20 cellular contexts compared by ENCODE assay signal in the genomic region with DNA sequence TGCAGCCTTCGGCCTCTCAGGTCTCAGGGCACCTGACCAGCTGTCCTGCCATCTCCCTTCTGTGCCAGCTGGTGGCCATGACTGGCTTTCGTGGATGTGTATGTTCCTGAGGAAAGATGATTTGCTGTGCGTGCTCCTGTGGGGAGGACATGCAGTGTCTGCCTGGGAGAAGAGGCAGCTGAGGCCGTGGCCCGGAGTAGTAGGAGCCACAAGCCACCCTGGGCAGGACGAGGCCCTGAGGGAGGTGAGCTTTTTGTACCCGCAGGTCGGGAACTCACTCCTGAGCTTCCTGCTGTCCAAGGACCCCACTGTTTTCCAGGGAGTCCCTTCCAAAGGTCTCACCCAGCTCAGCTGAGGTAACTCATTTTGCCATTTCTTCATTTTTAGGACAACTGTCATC. TPM values are rescaled to one million over a fixed set of nuclear protein-coding genes. Genes with fewer than 3 reads are reported as not detected.
DNase-seq lines count a peak whose midpoint lies in the region; ATAC-seq and TF ChIP-seq lines count a peak whose summit lies in the region.
"Had no signal": no experiment of that assay in that cellular context is flagged by ENCODE, and none has a peak within 500 bp of the region (broad histone marks: within the 10 kb centered on the region; RNA-seq: fewer than 3 reads in every experiment).

No MANE protein-coding gene starts in this region.

- no peaks in the 10 kb centered on the region for H3K27me3 Mint-ChIP-seq in CD4-positive, CD25-positive, alpha-beta regulatory T cell
- H3K27me3 Mint-ChIP-seq in CD8-positive, alpha-beta T cell (ENCODE audit: low read depth): no peaks in the 10 kb centered on the region
- H3K27me3 Mint-ChIP-seq in activated T-helper 2 cell treated with anti-CD3 and anti-CD28 coated beads, Interferon-gamma antibody, Interleukin-2, Interleukin-4, amounts not matched to agents 10 μg/mL and 5 μg/mL and 100 μg/mL, durations not matched to agents 14 hours and 24 hours and 36 hours (ENCODE audit: low read depth): no peaks in the 10 kb centered on the region
- no peaks in the 10 kb centered on the region for H3K27me3 Mint-ChIP-seq in naive thymus-derived CD4-positive, alpha-beta T cell
- H3K27me3 Mint-ChIP-seq in chondrocyte (ENCODE audit: low read depth) (no peaks in the 10 kb centered on the region), osteocyte (ENCODE audit: unreplicated experiment) (no peaks in the 10 kb centered on the region)

- H3K9me3 Mint-ChIP-seq in CD4-positive, CD25-positive, alpha-beta regulatory T cell: peaks cover 0 to 1% (median 0%) of the 10 kb centered on the region in 7 donors
- H3K9me3 Mint-ChIP-seq in CD8-positive, alpha-beta T cell: no peaks in the 10 kb centered on the region
- no peaks in the 10 kb centered on the region for H3K9me3 Mint-ChIP-seq in activated T-helper 2 cell treated with anti-CD3 and anti-CD28 coated beads, Interferon-gamma antibody, Interleukin-2, Interleukin-4, amounts not matched to agents 10 μg/mL and 5 μg/mL and 100 μg/mL, durations not matched to agents 14 hours and 24 hours and 36 hours
- no peaks in the 10 kb centered on the region for H3K9me3 Mint-ChIP-seq in naive thymus-derived CD4-positive, alpha-beta T cell
- no peaks in the 10 kb centered on the region for H3K9me3 Mint-ChIP-seq in chondrocyte (ENCODE audit: low read depth)
- H3K9me3 Mint-ChIP-seq in osteocyte (ENCODE audit: unreplicated experiment): no peaks in the 10 kb centered on the region

- no peaks in the 10 kb centered on the region for H3K27me3 ChIP-seq in CD4-positive, CD25-positive, alpha-beta regulatory T cell (ENCODE audit: control insufficient read depth, insufficient read depth, low read length)
- no peaks in the 10 kb centered on the region for H3K27me3 ChIP-seq in CD8-positive, alpha-beta T cell (ENCODE audit: insufficient read depth, low read length)
- H3K27me3 ChIP-seq in naive thymus-derived CD4-positive, alpha-beta T cell (ENCODE audit: control insufficient read depth in 2 of 2, insufficient read depth in 2 of 2, low read length in 2 of 2): no peaks in the 10 kb centered on the region
- H3K27me3 ChIP-seq: heart right ventricle, vagina had no signal

- no peaks in the 10 kb centered on the region for H3K9me2 ChIP-seq in OCI-LY7 (ENCODE audit: insufficient read depth, low read length)

- peaks cover 12 to 74% (median 34%) of the 10 kb centered on the region in 4 donors for H3K4me1 Mint-ChIP-seq in CD4-positive, CD25-positive, alpha-beta regulatory T cell
- peaks cover 57% of the 10 kb centered on the region for H3K4me1 Mint-ChIP-seq in CD8-positive, alpha-beta T cell (ENCODE audit: low read depth)
- peaks cover 30% of the 10 kb centered on the region for H3K4me1 Mint-ChIP-seq in activated T-helper 2 cell treated with anti-CD3 and anti-CD28 coated beads, Interferon-gamma antibody, Interleukin-2, Interleukin-4, amounts not matched to agents 10 μg/mL and 5 μg/mL and 100 μg/mL, durations not matched to agents 14 hours and 24 hours and 36 hours (ENCODE audit: low read depth)
- H3K4me1 Mint-ChIP-seq in naive thymus-derived CD4-positive, alpha-beta T cell: peaks cover 24 to 79% (median 63%) of the 10 kb centered on the region in 7 donors
- peaks cover 6% of the 10 kb centered on the region for H3K4me1 Mint-ChIP-seq in chondrocyte (ENCODE audit: low read depth)
- H3K4me1 Mint-ChIP-seq in osteocyte (ENCODE audit: unreplicated experiment): peaks cover 6% of the 10 kb centered on the region

- intact Hi-C loops in CD8-positive, alpha-beta T cell (cut with DNase I, micrococcal nuclease): loop anchor here in 1 of 2 experiments (10.0 kb wide), 1 partner anchor 325 kb away; a partner anchor contains a TSS
- intact Hi-C loops in activated T-helper 2 cell treated with anti-CD3 and anti-CD28 coated beads, Interferon-gamma antibody, Interleukin-2, Interleukin-4, amounts not matched to agents 10 μg/mL and 5 μg/mL and 100 μg/mL, durations not matched to agents 14 hours and 24 hours and 36 hours (cut with micrococcal nuclease): no loop called here
- intact Hi-C loops in naive thymus-derived CD4-positive, alpha-beta T cell (cut with micrococcal nuclease): no loop called here
- intact Hi-C loops in OCI-LY7 (cut with micrococcal nuclease; ENCODE audit: unreplicated experiment): no loop called here

- peak overlapping the region in 1 of 4 donors; percentile 56 for H3K4me3 Mint-ChIP-seq in CD4-positive, CD25-positive, alpha-beta regulatory T cell
- no peak overlapping the region for H3K4me3 Mint-ChIP-seq in CD8-positive, alpha-beta T cell
- H3K4me3 Mint-ChIP-seq in activated T-helper 2 cell treated with anti-CD3 and anti-CD28 coated beads, Interferon-gamma antibody, Interleukin-2, Interleukin-4, amounts not matched to agents 10 μg/mL and 5 μg/mL and 100 μg/mL, durations not matched to agents 14 hours and 24 hours and 36 hours (ENCODE audit: low read depth): no peak overlapping the region
- H3K4me3 Mint-ChIP-seq in naive thymus-derived CD4-positive, alpha-beta T cell: peak overlapping the region in 2 of 10 donors; percentile 0 to 24
- H3K4me3 Mint-ChIP-seq in chondrocyte (ENCODE audit: unreplicated experiment) (no peak overlapping the region), osteocyte (ENCODE audit: unreplicated experiment) (no peak overlapping the region)

- TF ChIP-seq CTCF in CD8-positive, alpha-beta T cell (IDR thresholded peaks at IDR 0.05): no peak
- TF ChIP-seq CTCF in chondrocyte (IDR thresholded peaks at IDR 0.05): no peak
- no peak for TF ChIP-seq CTCF in osteocyte (IDR thresholded peaks at IDR 0.05)
- TF ChIP-seq CTCF in OCI-LY7 (conservative IDR thresholded peaks at IDR 0.05; ENCODE audit: low read length): no peak

- H3K36me3 ChIP-seq in CD4-positive, CD25-positive, alpha-beta regulatory T cell (ENCODE audit: control insufficient read depth, insufficient read depth, low read length): peaks cover 40% of the 10 kb centered on the region
- H3K36me3 ChIP-seq in CD8-positive, alpha-beta T cell (ENCODE audit: insufficient read depth, low read length): peaks cover 29% of the 10 kb centered on the region
- peaks cover 0 to 47% (median 12%) of the 10 kb centered on the region in 3 experiments for H3K36me3 ChIP-seq in naive thymus-derived CD4-positive, alpha-beta T cell (ENCODE audit: control insufficient read depth in 2 of 3, insufficient read depth in 3 of 3, low read length in 3 of 3)
- no peaks in the 10 kb centered on the region for H3K36me3 ChIP-seq in OCI-LY7 (ENCODE audit: insufficient read depth, low read length)
- H3K36me3 ChIP-seq: prostate gland had no signal

- no peaks in the 10 kb centered on the region for H3K9me3 ChIP-seq in CD4-positive, CD25-positive, alpha-beta regulatory T cell (ENCODE audit: control insufficient read depth in 2 of 2, low read length in 2 of 2)
- H3K9me3 ChIP-seq in CD8-positive, alpha-beta T cell (ENCODE audit: low read length): no peaks in the 10 kb centered on the region
- H3K9me3 ChIP-seq in naive thymus-derived CD4-positive, alpha-beta T cell (ENCODE audit: control insufficient read depth in 2 of 3, low read length in 3 of 3): no peaks in the 10 kb centered on the region
- no peaks in the 10 kb centered on the region for H3K9me3 ChIP-seq in OCI-LY7 (ENCODE audit: low read length)
- H3K9me3 ChIP-seq: heart right ventricle, prostate gland, vagina had no signal

- DNase-seq in CD4-positive, CD25-positive, alpha-beta regulatory T cell: no peak
- no peak for DNase-seq in CD8-positive, alpha-beta T cell
- no peak for DNase-seq in activated T-helper 2 cell treated with anti-CD3 and anti-CD28 coated beads, Interferon-gamma antibody, Interleukin-2, Interleukin-4, amounts not matched to agents 10 μg/mL and 5 μg/mL and 100 μg/mL, durations not matched to agents 14 hours and 24 hours and 36 hours (ENCODE audit: low spot score)
- no peak for DNase-seq in naive thymus-derived CD4-positive, alpha-beta T cell
- DNase-seq in chondrocyte (ENCODE audit: low spot score) (no peak), osteocyte (ENCODE audit: extremely low spot score, unreplicated experiment) (no peak), OCI-LY7 (ENCODE audit: low spot score) (no peak)
- DNase-seq: activated effector memory CD4-positive, alpha-beta T cell treated with Interleukin-2 at 50 U/mL for 16 hours; DMS79 treated with DMSO at 0.1 percent for 48 hours; heart right ventricle; midbrain; NCI-H1694; NCI-H2171; NCI-H526 treated with DMSO at 0.1 percent for 48 hours; T-helper 9 cell had no signal

- no peaks in the 10 kb centered on the region for H4K20me1 ChIP-seq in OCI-LY7 (ENCODE audit: insufficient read depth, low read length)

- ATAC-seq in CD4-positive, CD25-positive, alpha-beta regulatory T cell (ENCODE audit: low read depth in 2 of 2): no peak
- ATAC-seq in CD8-positive, alpha-beta T cell: no peak
- no peak for ATAC-seq in naive thymus-derived CD4-positive, alpha-beta T cell
- ATAC-seq: heart right ventricle had no signal

- BruUV-seq in OCI-LY7 (replicated peaks; lab: Mats Ljungman, UMichigan): no TSS peak

- H3K4me1 ChIP-seq in CD4-positive, CD25-positive, alpha-beta regulatory T cell (ENCODE audit: control insufficient read depth, insufficient read depth, low read length, poor library complexity, severe bottlenecking): peaks cover 47% of the 10 kb centered on the region
- H3K4me1 ChIP-seq in CD8-positive, alpha-beta T cell (ENCODE audit: insufficient read depth, low read length): peaks cover 63% of the 10 kb centered on the region
- peaks cover 19 to 42% of the 10 kb centered on the region in 2 donors for H3K4me1 ChIP-seq in naive thymus-derived CD4-positive, alpha-beta T cell (ENCODE audit: control insufficient read depth in 2 of 2, insufficient read depth in 2 of 2, low read length in 2 of 2)
- peaks cover 10% of the 10 kb centered on the region for H3K4me1 ChIP-seq in OCI-LY7 (ENCODE audit: insufficient read depth, low read length, poor library complexity, severe bottlenecking)
- H3K4me1 ChIP-seq: prostate gland, vagina had no signal

- H3K27ac ChIP-seq in CD4-positive, CD25-positive, alpha-beta regulatory T cell (ENCODE audit: insufficient read depth, low read length, poor library complexity, severe bottlenecking): peak overlapping the region; percentile 41
- no peak overlapping the region for H3K27ac ChIP-seq in CD8-positive, alpha-beta T cell (ENCODE audit: low read depth, low read length)
- peak overlapping the region; percentile 16 for H3K27ac ChIP-seq in naive thymus-derived CD4-positive, alpha-beta T cell (ENCODE audit: low read depth, low read length)
- no peak overlapping the region for H3K27ac ChIP-seq in OCI-LY7 (ENCODE audit: low read depth, low read length, poor library complexity, severe bottlenecking)
- H3K27ac ChIP-seq: heart right ventricle, KMS-11, prostate gland, RWPE1, SK-N-MC, vagina had no signal

- CTCF ChIA-PET in CD8-positive, alpha-beta T cell (lab: Charles Lee): interaction anchor here (1.5 to 3.5 kb wide), 3 partner anchors 15 to 83 kb away, joined by 7 to 11 read pairs (median 10); no protein-coding TSS in a partner anchor
- CTCF ChIA-PET in naive thymus-derived CD4-positive, alpha-beta T cell (lab: Charles Lee): interaction anchor here (0.8 kb wide), 1 partner anchor 14 kb away, joined by 3 read pairs; no protein-coding TSS in a partner anchor
- CTCF ChIA-PET in OCI-LY7 (lab: Charles Lee; ENCODE audit: unreplicated experiment): no interaction called here

- POLR2A ChIA-PET in CD8-positive, alpha-beta T cell (lab: Charles Lee): interaction anchor here (0.9 to 2.0 kb wide), 6 partner anchors 10 to 83 kb away, joined by 3 to 9 read pairs (median 4); no protein-coding TSS in a partner anchor
- POLR2A ChIA-PET in naive thymus-derived CD4-positive, alpha-beta T cell (lab: Charles Lee): interaction anchor here (1.1 to 3.5 kb wide), 3 partner anchors 12 to 80 kb away, joined by 5 to 25 read pairs (median 7); no protein-coding TSS in a partner anchor
- POLR2A ChIA-PET in OCI-LY7 (lab: Charles Lee): no interaction called here

- H3K27ac Mint-ChIP-seq in CD4-positive, CD25-positive, alpha-beta regulatory T cell: no peak overlapping the region
- H3K27ac Mint-ChIP-seq in CD8-positive, alpha-beta T cell: peak overlapping the region; percentile 70
- H3K27ac Mint-ChIP-seq in activated T-helper 2 cell treated with anti-CD3 and anti-CD28 coated beads, Interferon-gamma antibody, Interleukin-2, Interleukin-4, amounts not matched to agents 10 μg/mL and 5 μg/mL and 100 μg/mL, durations not matched to agents 14 hours and 24 hours and 36 hours: peak overlapping the region; percentile 69
- peak overlapping the region; percentile 24 to 86 (median 77) for H3K27ac Mint-ChIP-seq in naive thymus-derived CD4-positive, alpha-beta T cell
- H3K27ac Mint-ChIP-seq in chondrocyte (ENCODE audit: unreplicated experiment) (no peak overlapping the region), osteocyte (ENCODE audit: unreplicated experiment) (no peak overlapping the region)

- no peak overlapping the region for H2AFZ ChIP-seq in OCI-LY7 (ENCODE audit: low read length)

- H3K4me3 ChIP-seq in CD4-positive, CD25-positive, alpha-beta regulatory T cell (ENCODE audit: low read depth, low read length): no peak overlapping the region
- H3K4me3 ChIP-seq in CD8-positive, alpha-beta T cell (ENCODE audit: low read depth, low read length): no peak overlapping the region
- H3K4me3 ChIP-seq in naive thymus-derived CD4-positive, alpha-beta T cell (ENCODE audit: low read length): no peak overlapping the region
- H3K4me3 ChIP-seq in OCI-LY7 (ENCODE audit: low read depth, low read length, poor library complexity, severe bottlenecking): no peak overlapping the region
- H3K4me3 ChIP-seq: heart right ventricle, prostate gland, SK-N-MC, vagina had no signal

- no peak overlapping the region for H3K4me2 ChIP-seq in OCI-LY7 (ENCODE audit: low read length)
- H3K4me2 ChIP-seq: KMS-11 had no signal

- H3K79me2 ChIP-seq in OCI-LY7 (ENCODE audit: insufficient read depth, low read depth, low read length): no peaks in the 10 kb centered on the region

- peaks cover 34% of the 10 kb centered on the region for H3K36me3 Mint-ChIP-seq in CD4-positive, CD25-positive, alpha-beta regulatory T cell
- H3K36me3 Mint-ChIP-seq in CD8-positive, alpha-beta T cell: peaks cover 63% of the 10 kb centered on the region
- peaks cover 56% of the 10 kb centered on the region for H3K36me3 Mint-ChIP-seq in activated T-helper 2 cell treated with anti-CD3 and anti-CD28 coated beads, Interferon-gamma antibody, Interleukin-2, Interleukin-4, amounts not matched to agents 10 μg/mL and 5 μg/mL and 100 μg/mL, durations not matched to agents 14 hours and 24 hours and 36 hours (ENCODE audit: low read depth)
- peaks cover 4 to 37% (median 27%) of the 10 kb centered on the region in 5 donors for H3K36me3 Mint-ChIP-seq in naive thymus-derived CD4-positive, alpha-beta T cell
- H3K36me3 Mint-ChIP-seq in chondrocyte (ENCODE audit: low read depth): no peaks in the 10 kb centered on the region
- peaks cover 6% of the 10 kb centered on the region for H3K36me3 Mint-ChIP-seq in osteocyte (ENCODE audit: unreplicated experiment)

RNA-seq across cellular contexts. Expression of a gene that starts 58.5 kb away (rescaled TPM):
- 187 TPM for total RNA-seq in CD4-positive, CD25-positive, alpha-beta regulatory T cell
- polyA plus RNA-seq in CD4-positive, CD25-positive, alpha-beta regulatory T cell: 10 to 100 TPM; 47.3 to 63.2 (median 52.5) TPM
- total RNA-seq in CD8-positive, alpha-beta T cell: 100 to 1,000 TPM; 200 to 214 TPM
- 184 and 189 TPM in 2 replicates for total RNA-seq in activated T-helper 2 cell treated with anti-CD3 and anti-CD28 coated beads, Interferon-gamma antibody, Interleukin-2, Interleukin-4, amounts not matched to agents 10 μg/mL and 5 μg/mL and 100 μg/mL, durations not matched to agents 14 hours and 24 hours and 36 hours
- 100 to 1,000 TPM; 269 to 313 (median 283) TPM for total RNA-seq in naive thymus-derived CD4-positive, alpha-beta T cell
- 100 to 1,000 TPM in 1 of 2 donors, 10 to 100 TPM in 1; 74.9 to 174 TPM for polyA plus RNA-seq in naive thymus-derived CD4-positive, alpha-beta T cell
- total RNA-seq in chondrocyte: 2.9 to 4.5 TPM (median 4.3 TPM) in 3 replicates
- 10.1 and 14.6 TPM in 2 replicates for total RNA-seq in osteocyte
- total RNA-seq in OCI-LY7 (2014; rRNA removed; shearing (Covaris generic)): 7.5 and 13.6 TPM in 2 replicates
- total RNA-seq in OCI-LY7 (2022): 37.1 and 44.1 TPM in 2 replicates

Comparison
In these comparisons a context has a peak if more than half of its experiments do, and no peak if none do; other contexts are left out.
1. H3K27ac ChIP-seq: peak in CD4-positive, CD25-positive, alpha-beta regulatory T cell (single experiment) and naive thymus-derived CD4-positive, alpha-beta T cell (single experiment); none in CD8-positive, alpha-beta T cell (single experiment) and OCI-LY7 (single experiment).
2. H3K27ac Mint-ChIP-seq: peak in CD8-positive, alpha-beta T cell (single experiment), activated T-helper 2 cell treated with anti-CD3 and anti-CD28 coated beads, Interferon-gamma antibody, Interleukin-2, Interleukin-4, amounts not matched to agents 10 μg/mL and 5 μg/mL and 100 μg/mL, durations not matched to agents 14 hours and 24 hours and 36 hours (single experiment) and naive thymus-derived CD4-positive, alpha-beta T cell (9 of 9); none in CD4-positive, CD25-positive, alpha-beta regulatory T cell (0 of 3), chondrocyte (single experiment) and osteocyte (single experiment).